ENCODE assay signal across 1 cellular context in the genomic region with DNA sequence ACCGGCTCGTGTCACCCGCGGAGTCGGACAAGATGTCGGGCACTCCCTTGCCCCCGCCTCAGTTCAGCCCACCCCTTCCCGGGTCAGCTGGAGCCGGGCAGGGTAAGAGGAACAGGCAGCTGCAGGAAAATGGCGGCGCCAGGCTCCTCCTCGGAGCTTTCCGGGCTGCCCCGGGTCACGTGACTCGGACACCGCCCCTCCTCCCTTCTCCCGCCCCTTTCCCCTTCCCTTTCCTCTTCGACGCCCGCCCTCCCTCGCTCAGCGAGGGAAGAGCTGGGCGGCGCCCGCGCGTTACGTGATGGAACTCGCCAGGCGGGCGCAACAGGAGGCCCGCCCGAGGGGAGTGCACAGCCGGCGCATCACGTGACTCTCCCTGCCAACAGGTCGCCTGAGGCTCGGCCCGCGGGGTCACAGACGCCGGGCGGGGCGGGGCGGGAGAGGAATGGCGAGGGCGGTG.
TF ChIP-seq lines count a peak whose summit lies in the region.

A gene with protein sequence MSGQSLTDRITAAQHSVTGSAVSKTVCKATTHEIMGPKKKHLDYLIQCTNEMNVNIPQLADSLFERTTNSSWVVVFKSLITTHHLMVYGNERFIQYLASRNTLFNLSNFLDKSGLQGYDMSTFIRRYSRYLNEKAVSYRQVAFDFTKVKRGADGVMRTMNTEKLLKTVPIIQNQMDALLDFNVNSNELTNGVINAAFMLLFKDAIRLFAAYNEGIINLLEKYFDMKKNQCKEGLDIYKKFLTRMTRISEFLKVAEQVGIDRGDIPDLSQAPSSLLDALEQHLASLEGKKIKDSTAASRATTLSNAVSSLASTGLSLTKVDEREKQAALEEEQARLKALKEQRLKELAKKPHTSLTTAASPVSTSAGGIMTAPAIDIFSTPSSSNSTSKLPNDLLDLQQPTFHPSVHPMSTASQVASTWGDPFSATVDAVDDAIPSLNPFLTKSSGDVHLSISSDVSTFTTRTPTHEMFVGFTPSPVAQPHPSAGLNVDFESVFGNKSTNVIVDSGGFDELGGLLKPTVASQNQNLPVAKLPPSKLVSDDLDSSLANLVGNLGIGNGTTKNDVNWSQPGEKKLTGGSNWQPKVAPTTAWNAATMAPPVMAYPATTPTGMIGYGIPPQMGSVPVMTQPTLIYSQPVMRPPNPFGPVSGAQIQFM (minus strand): TSS at position 134 of the 457 bp plus-strand sequence. CDS start 304 bp downstream, outside the sequence.

TF ChIP-seq in HepG2, 621 proteins besides CTCF, POLR2A, EP300 and RAD21 (continued from another document and continues in another):
- TF ChIP-seq, protein P1, sequence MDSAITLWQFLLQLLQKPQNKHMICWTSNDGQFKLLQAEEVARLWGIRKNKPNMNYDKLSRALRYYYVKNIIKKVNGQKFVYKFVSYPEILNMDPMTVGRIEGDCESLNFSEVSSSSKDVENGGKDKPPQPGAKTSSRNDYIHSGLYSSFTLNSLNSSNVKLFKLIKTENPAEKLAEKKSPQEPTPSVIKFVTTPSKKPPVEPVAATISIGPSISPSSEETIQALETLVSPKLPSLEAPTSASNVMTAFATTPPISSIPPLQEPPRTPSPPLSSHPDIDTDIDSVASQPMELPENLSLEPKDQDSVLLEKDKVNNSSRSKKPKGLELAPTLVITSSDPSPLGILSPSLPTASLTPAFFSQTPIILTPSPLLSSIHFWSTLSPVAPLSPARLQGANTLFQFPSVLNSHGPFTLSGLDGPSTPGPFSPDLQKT (CRISPR knock-in tag; IDR thresholded peaks at IDR 0.05; ENCODE audit: borderline replicate concordance) = no peak
- peak; percentile 86 for TF ChIP-seq SPEN (CRISPR knock-in tag; IDR thresholded peaks at IDR 0.05; ENCODE audit: low read depth)
- no peak for TF ChIP-seq SMAD1 (CRISPR knock-in tag; IDR thresholded peaks at IDR 0.05; ENCODE audit: borderline replicate concordance, low read depth)
- no peak for TF ChIP-seq ZNF550 (CRISPR knock-in tag; IDR thresholded peaks at IDR 0.05; ENCODE audit: borderline replicate concordance)
- TF ChIP-seq, protein P2, sequence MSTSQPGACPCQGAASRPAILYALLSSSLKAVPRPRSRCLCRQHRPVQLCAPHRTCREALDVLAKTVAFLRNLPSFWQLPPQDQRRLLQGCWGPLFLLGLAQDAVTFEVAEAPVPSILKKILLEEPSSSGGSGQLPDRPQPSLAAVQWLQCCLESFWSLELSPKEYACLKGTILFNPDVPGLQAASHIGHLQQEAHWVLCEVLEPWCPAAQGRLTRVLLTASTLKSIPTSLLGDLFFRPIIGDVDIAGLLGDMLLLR (CRISPR knock-in tag; IDR thresholded peaks at IDR 0.05) = 0 out of 2 replicates have a peak, but pooled peaks have one; percentile 37
- TF ChIP-seq ZNF850 (CRISPR knock-in tag; conservative IDR thresholded peaks at IDR 0.05) = 0 out of 2 replicates have a peak, but pooled peaks have one; percentile 54
- TF ChIP-seq PHF21A (CRISPR knock-in tag; IDR thresholded peaks at IDR 0.05) = no peak
- TF ChIP-seq, protein P3, sequence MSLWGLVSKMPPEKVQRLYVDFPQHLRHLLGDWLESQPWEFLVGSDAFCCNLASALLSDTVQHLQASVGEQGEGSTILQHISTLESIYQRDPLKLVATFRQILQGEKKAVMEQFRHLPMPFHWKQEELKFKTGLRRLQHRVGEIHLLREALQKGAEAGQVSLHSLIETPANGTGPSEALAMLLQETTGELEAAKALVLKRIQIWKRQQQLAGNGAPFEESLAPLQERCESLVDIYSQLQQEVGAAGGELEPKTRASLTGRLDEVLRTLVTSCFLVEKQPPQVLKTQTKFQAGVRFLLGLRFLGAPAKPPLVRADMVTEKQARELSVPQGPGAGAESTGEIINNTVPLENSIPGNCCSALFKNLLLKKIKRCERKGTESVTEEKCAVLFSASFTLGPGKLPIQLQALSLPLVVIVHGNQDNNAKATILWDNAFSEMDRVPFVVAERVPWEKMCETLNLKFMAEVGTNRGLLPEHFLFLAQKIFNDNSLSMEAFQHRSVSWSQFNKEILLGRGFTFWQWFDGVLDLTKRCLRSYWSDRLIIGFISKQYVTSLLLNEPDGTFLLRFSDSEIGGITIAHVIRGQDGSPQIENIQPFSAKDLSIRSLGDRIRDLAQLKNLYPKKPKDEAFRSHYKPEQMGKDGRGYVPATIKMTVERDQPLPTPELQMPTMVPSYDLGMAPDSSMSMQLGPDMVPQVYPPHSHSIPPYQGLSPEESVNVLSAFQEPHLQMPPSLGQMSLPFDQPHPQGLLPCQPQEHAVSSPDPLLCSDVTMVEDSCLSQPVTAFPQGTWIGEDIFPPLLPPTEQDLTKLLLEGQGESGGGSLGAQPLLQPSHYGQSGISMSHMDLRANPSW (CRISPR knock-in tag; IDR thresholded peaks at IDR 0.05; ENCODE audit: borderline replicate concordance) = 0 out of 2 replicates have a peak, but pooled peaks have one; percentile 46
- no peak for TF ChIP-seq CHCHD3 (CRISPR knock-in tag; IDR thresholded peaks at IDR 0.05)
- TF ChIP-seq GFI1 (CRISPR knock-in tag; IDR thresholded peaks at IDR 0.05; ENCODE audit: borderline replicate concordance) = peak; percentile 76; the same call in 1 of the 2 replicates
- TF ChIP-seq HNRNPH1 (optimal IDR thresholded peaks at IDR 0.05; ENCODE audit: low read depth, low read length) = no peak
- TF ChIP-seq ZNF891 (CRISPR knock-in tag; IDR thresholded peaks at IDR 0.05) = no peak; the same call in 1 of the 2 replicates
- TF ChIP-seq, protein P4, sequence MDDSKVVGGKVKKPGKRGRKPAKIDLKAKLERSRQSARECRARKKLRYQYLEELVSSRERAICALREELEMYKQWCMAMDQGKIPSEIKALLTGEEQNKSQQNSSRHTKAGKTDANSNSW (CRISPR knock-in tag; IDR thresholded peaks at IDR 0.05; ENCODE audit: borderline replicate concordance) = no peak
- TF ChIP-seq KLF13 (CRISPR knock-in tag; IDR thresholded peaks at IDR 0.05) = no peak
- TF ChIP-seq ZFP36 (IDR thresholded peaks at IDR 0.05; ENCODE audit: borderline replicate concordance, low read depth, low read length, partially characterized antibody) = no peak
- TF ChIP-seq ZNF230 (CRISPR knock-in tag; IDR thresholded peaks at IDR 0.05) = no peak
- no peak for TF ChIP-seq SP2 (CRISPR knock-in tag; IDR thresholded peaks at IDR 0.05)
- TF ChIP-seq, protein P5, sequence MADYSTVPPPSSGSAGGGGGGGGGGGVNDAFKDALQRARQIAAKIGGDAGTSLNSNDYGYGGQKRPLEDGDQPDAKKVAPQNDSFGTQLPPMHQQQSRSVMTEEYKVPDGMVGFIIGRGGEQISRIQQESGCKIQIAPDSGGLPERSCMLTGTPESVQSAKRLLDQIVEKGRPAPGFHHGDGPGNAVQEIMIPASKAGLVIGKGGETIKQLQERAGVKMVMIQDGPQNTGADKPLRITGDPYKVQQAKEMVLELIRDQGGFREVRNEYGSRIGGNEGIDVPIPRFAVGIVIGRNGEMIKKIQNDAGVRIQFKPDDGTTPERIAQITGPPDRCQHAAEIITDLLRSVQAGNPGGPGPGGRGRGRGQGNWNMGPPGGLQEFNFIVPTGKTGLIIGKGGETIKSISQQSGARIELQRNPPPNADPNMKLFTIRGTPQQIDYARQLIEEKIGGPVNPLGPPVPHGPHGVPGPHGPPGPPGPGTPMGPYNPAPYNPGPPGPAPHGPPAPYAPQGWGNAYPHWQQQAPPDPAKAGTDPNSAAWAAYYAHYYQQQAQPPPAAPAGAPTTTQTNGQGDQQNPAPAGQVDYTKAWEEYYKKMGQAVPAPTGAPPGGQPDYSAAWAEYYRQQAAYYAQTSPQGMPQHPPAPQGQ (CRISPR knock-in tag; IDR thresholded peaks at IDR 0.05; ENCODE audit: borderline replicate concordance) = no peak
- TF ChIP-seq, protein P6, sequence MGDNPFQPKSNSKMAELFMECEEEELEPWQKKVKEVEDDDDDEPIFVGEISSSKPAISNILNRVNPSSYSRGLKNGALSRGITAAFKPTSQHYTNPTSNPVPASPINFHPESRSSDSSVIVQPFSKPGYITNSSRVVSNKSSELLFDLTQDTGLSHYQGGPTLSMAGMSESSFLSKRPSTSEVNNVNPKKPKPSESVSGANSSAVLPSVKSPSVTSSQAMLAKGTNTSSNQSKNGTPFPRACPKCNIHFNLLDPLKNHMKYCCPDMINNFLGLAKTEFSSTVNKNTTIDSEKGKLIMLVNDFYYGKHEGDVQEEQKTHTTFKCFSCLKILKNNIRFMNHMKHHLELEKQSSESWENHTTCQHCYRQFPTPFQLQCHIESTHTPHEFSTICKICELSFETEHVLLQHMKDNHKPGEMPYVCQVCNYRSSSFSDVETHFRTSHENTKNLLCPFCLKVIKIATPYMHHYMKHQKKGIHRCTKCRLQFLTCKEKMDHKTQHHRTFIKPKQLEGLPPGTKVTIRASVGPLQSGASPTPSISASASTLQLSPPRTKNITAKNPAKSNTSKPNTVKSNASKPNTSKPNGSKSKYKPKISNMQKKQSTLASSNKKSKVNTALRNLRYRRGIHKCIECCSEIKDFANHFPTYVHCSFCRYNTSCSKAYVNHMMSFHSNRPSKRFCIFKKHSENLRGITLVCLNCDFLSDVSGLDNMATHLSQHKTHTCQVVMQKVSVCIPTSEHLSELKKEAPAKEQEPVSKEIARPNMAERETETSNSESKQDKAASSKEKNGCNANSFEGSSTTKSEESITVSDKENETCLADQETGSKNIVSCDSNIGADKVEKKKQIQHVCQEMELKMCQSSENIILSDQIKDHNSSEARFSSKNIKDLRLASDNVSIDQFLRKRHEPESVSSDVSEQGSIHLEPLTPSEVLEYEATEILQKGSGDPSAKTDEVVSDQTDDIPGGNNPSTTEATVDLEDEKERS (CRISPR knock-in tag; IDR thresholded peaks at IDR 0.05) = no peak
- no peak for TF ChIP-seq TP53 (CRISPR knock-in tag; conservative IDR thresholded peaks at IDR 0.05)
- TF ChIP-seq, protein P7, sequence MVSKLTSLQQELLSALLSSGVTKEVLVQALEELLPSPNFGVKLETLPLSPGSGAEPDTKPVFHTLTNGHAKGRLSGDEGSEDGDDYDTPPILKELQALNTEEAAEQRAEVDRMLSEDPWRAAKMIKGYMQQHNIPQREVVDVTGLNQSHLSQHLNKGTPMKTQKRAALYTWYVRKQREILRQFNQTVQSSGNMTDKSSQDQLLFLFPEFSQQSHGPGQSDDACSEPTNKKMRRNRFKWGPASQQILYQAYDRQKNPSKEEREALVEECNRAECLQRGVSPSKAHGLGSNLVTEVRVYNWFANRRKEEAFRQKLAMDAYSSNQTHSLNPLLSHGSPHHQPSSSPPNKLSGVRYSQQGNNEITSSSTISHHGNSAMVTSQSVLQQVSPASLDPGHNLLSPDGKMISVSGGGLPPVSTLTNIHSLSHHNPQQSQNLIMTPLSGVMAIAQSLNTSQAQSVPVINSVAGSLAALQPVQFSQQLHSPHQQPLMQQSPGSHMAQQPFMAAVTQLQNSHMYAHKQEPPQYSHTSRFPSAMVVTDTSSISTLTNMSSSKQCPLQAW (CRISPR knock-in tag; IDR thresholded peaks at IDR 0.05) = peak; percentile 89
- TF ChIP-seq ZFP41 (CRISPR knock-in tag; IDR thresholded peaks at IDR 0.05; ENCODE audit: borderline replicate concordance) = no peak; the same call in 1 of the 2 replicates
- peak; percentile 79; the same call in 1 of the 2 replicates for TF ChIP-seq TBX2 (CRISPR knock-in tag; IDR thresholded peaks at IDR 0.05; ENCODE audit: borderline replicate concordance)
- TF ChIP-seq ZBTB7B (CRISPR knock-in tag; IDR thresholded peaks at IDR 0.05) = peak; percentile 45; the same call in 1 of the 2 replicates
- TF ChIP-seq PPARG (CRISPR knock-in tag; conservative IDR thresholded peaks at IDR 0.05) = peak; percentile 53; the same call in 1 of the 2 replicates
- no peak for TF ChIP-seq ZNF510 (CRISPR knock-in tag; IDR thresholded peaks at IDR 0.05; ENCODE audit: low read depth)
- 0 out of 2 replicates have a peak, but pooled peaks have one; percentile 34 for TF ChIP-seq ZMAT3 (CRISPR knock-in tag; conservative IDR thresholded peaks at IDR 0.05)
- TF ChIP-seq KLF6 (CRISPR knock-in tag; IDR thresholded peaks at IDR 0.05) = peak; percentile 92; the same call in 1 of the 2 replicates
- no peak for TF ChIP-seq CAMTA2 (CRISPR knock-in tag; IDR thresholded peaks at IDR 0.05; ENCODE audit: borderline replicate concordance)
- no peak for TF ChIP-seq ZNF138 (CRISPR knock-in tag; IDR thresholded peaks at IDR 0.05; ENCODE audit: low read depth)
- no peak for TF ChIP-seq NFIC (IDR thresholded peaks at IDR 0.05; ENCODE audit: low read length)
- TF ChIP-seq LCORL (IDR thresholded peaks at IDR 0.05) = peak; percentile 85
- no peak; the same call in 1 of the 2 replicates for TF ChIP-seq LCORL (CRISPR knock-in tag; IDR thresholded peaks at IDR 0.05)
- no peak for TF ChIP-seq SIN3B (IDR thresholded peaks at IDR 0.05; ENCODE audit: low read length)
- no peak for TF ChIP-seq ZNF180 (CRISPR knock-in tag; IDR thresholded peaks at IDR 0.05; ENCODE audit: borderline replicate concordance, low read depth)
- TF ChIP-seq NFATC3 (CRISPR knock-in tag; IDR thresholded peaks at IDR 0.05) = no peak
- TF ChIP-seq ZNF124 (CRISPR knock-in tag; IDR thresholded peaks at IDR 0.05) = no peak; the same call in 1 of the 2 replicates
- TF ChIP-seq, protein P8, sequence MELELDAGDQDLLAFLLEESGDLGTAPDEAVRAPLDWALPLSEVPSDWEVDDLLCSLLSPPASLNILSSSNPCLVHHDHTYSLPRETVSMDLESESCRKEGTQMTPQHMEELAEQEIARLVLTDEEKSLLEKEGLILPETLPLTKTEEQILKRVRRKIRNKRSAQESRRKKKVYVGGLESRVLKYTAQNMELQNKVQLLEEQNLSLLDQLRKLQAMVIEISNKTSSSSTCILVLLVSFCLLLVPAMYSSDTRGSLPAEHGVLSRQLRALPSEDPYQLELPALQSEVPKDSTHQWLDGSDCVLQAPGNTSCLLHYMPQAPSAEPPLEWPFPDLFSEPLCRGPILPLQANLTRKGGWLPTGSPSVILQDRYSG (CRISPR knock-in tag; IDR thresholded peaks at IDR 0.05) = no peak
- no peak for TF ChIP-seq PHB2 (IDR thresholded peaks at IDR 0.05; ENCODE audit: partially characterized antibody)
- TF ChIP-seq JDP2 (CRISPR knock-in tag; IDR thresholded peaks at IDR 0.05; ENCODE audit: borderline replicate concordance) = no peak
- TF ChIP-seq BRCA1 (CRISPR knock-in tag; IDR thresholded peaks at IDR 0.05) = no peak
- TF ChIP-seq ZNF530 (CRISPR knock-in tag; IDR thresholded peaks at IDR 0.05; ENCODE audit: low read depth) = no peak
- TF ChIP-seq KDM5A (IDR thresholded peaks at IDR 0.05; ENCODE audit: borderline replicate concordance, low read length) = no peak
- no peak for TF ChIP-seq ZNF543 (CRISPR knock-in tag; IDR thresholded peaks at IDR 0.05)
- TF ChIP-seq, protein P9, sequence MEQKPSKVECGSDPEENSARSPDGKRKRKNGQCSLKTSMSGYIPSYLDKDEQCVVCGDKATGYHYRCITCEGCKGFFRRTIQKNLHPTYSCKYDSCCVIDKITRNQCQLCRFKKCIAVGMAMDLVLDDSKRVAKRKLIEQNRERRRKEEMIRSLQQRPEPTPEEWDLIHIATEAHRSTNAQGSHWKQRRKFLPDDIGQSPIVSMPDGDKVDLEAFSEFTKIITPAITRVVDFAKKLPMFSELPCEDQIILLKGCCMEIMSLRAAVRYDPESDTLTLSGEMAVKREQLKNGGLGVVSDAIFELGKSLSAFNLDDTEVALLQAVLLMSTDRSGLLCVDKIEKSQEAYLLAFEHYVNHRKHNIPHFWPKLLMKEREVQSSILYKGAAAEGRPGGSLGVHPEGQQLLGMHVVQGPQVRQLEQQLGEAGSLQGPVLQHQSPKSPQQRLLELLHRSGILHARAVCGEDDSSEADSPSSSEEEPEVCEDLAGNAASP (CRISPR knock-in tag; IDR thresholded peaks at IDR 0.05; ENCODE audit: borderline replicate concordance) = peak; percentile 83; the same call in 1 of the 2 replicates
- TF ChIP-seq ZNF12 (CRISPR knock-in tag; IDR thresholded peaks at IDR 0.05) = no peak
- no peak for TF ChIP-seq SUZ12 (IDR thresholded peaks at IDR 0.05; ENCODE audit: low read depth, low read length)
